Comparison of ENCODE assay signal across 8 cellular contexts in genomic region chr19:8321067-8321759, GRCh38. TPM values are rescaled to one million over a fixed set of nuclear protein-coding genes. Genes with fewer than 3 reads are reported as not detected.
DNase-seq lines count a peak whose midpoint lies in the region; ATAC-seq, FAIRE-seq and TF ChIP-seq lines count a peak whose summit lies in the region.

Gene NDUFA7, minus strand, starts transcription at chr19:8321375. Its CDS starts 17 bp downstream, at chr19:8321358.
Gene RPS28, plus strand, starts transcription at chr19:8321496. Its CDS starts 35 bp downstream, at chr19:8321531.

- peaks cover 58% of the 10 kb centered on the region for H3K36me3 ChIP-seq in DOHH2 (ENCODE audit: control insufficient read depth, low read length)
- H3K36me3 ChIP-seq in Karpas-422 (ENCODE audit: insufficient read depth, low read length) = peaks cover 19% of the 10 kb centered on the region

- H3K4me2 ChIP-seq in DOHH2 (ENCODE audit: low read length) (peak within 1 kb of the TSS; percentile 84), Karpas-422 (ENCODE audit: low read depth, low read length, poor library complexity, severe bottlenecking) (peak within 1 kb of the TSS; percentile 94)

- peak; percentile 83 for ATAC-seq in GM21825 (IDR thresholded peaks at IDR 0.05; ENCODE audit: unreplicated experiment)
- peak; percentile 93 to 94 for ATAC-seq in activated T-cell treated with anti-CD3 and anti-CD28 coated beads, Interleukin-2, amount 50 U/mL, for 72 hours (replicated peaks in 1 of 2)
- peak; percentile 93 for ATAC-seq in esophagus mucosa

- peaks cover 7 to 16% of the 10 kb centered on the region in 2 donors for H3K36me3 Mint-ChIP-seq in activated T-cell treated with anti-CD3 and anti-CD28 coated beads, Interleukin-2, amount 50 U/mL, for 72 hours (ENCODE audit: insufficient read depth in 2 of 2)

- peak; percentile 23 for TF ChIP-seq CTCF in DOHH2 (IDR thresholded peaks at IDR 0.05; ENCODE audit: low read depth, low read length, poor library complexity, severe bottlenecking)

- peak within 1 kb of the TSS; percentile 98 to 100 for H3K4me3 Mint-ChIP-seq in activated T-cell treated with anti-CD3 and anti-CD28 coated beads, Interleukin-2, amount 50 U/mL, for 72 hours

- H3K27me3 Mint-ChIP-seq in activated T-cell treated with anti-CD3 and anti-CD28 coated beads, Interleukin-2, amount 50 U/mL, for 72 hours (ENCODE audit: low read depth) = no peaks in the 10 kb centered on the region

- peak within 1 kb of the TSS; percentile 92 for H3K4me3 ChIP-seq in DOHH2 (ENCODE audit: low read length)
- peak within 1 kb of the TSS; percentile 98 for H3K4me3 ChIP-seq in Karpas-422 (ENCODE audit: low read length)

- H3K27me3 ChIP-seq in DOHH2 (ENCODE audit: control insufficient read depth, low read length) = no peaks in the 10 kb centered on the region
- no peaks in the 10 kb centered on the region for H3K27me3 ChIP-seq in Karpas-422 (ENCODE audit: low read length)

- H3K9ac ChIP-seq in Karpas-422 (ENCODE audit: low read length) = peak within 1 kb of the TSS; percentile 97

- peaks cover 26% of the 10 kb centered on the region for H3K4me1 Mint-ChIP-seq in activated T-cell treated with anti-CD3 and anti-CD28 coated beads, Interleukin-2, amount 50 U/mL, for 72 hours (ENCODE audit: low read depth)

- H3K4me1 ChIP-seq in DOHH2 (ENCODE audit: control insufficient read depth, low read length) = peaks cover 73% of the 10 kb centered on the region
- H3K4me1 ChIP-seq in Karpas-422 (ENCODE audit: low read length) = peaks cover 40% of the 10 kb centered on the region

- H2AFZ ChIP-seq in Karpas-422 (ENCODE audit: low read length) = peak within 1 kb of the TSS; percentile 17; the same call in 1 of the 2 replicates

- H4K20me1 ChIP-seq in DOHH2 (ENCODE audit: control insufficient read depth, insufficient read depth, low read depth, low read length) = peaks cover 23% of the 10 kb centered on the region
- peaks cover 19% of the 10 kb centered on the region for H4K20me1 ChIP-seq in Karpas-422 (ENCODE audit: insufficient read depth, low read depth, low read length)

- H3K27ac ChIP-seq in DOHH2 (ENCODE audit: low read depth, low read length) = peak within 1 kb of the TSS; percentile 67
- peak within 1 kb of the TSS; percentile 32; the same call in 1 of the 2 replicates for H3K27ac ChIP-seq in Karpas-422 (ENCODE audit: low read length)

- H3K9me3 Mint-ChIP-seq in activated T-cell treated with anti-CD3 and anti-CD28 coated beads, Interleukin-2, amount 50 U/mL, for 72 hours = no peaks in the 10 kb centered on the region

- H3K9me2 ChIP-seq in DOHH2 (replicated peaks; ENCODE audit: control insufficient read depth, low read length) (no peaks in the 10 kb centered on the region), Karpas-422 (replicated peaks; ENCODE audit: insufficient read depth, low read length) (no peaks in the 10 kb centered on the region)

- peak within 1 kb of the TSS; percentile 98 for H3K27ac Mint-ChIP-seq in activated T-cell treated with anti-CD3 and anti-CD28 coated beads, Interleukin-2, amount 50 U/mL, for 72 hours

- FAIRE-seq in RCC 7860 (lab: Jason Lieb, UNC) = peak; percentile 46

- no peaks in the 10 kb centered on the region for H3K9me3 ChIP-seq in DOHH2 (ENCODE audit: control insufficient read depth, insufficient read depth, low read length)
- H3K9me3 ChIP-seq in Karpas-422 (ENCODE audit: low read length) = no peaks in the 10 kb centered on the region

- H3K79me2 ChIP-seq in DOHH2 (ENCODE audit: control insufficient read depth, low read length) (peaks cover 67% of the 10 kb centered on the region), Karpas-422 (ENCODE audit: low read length) (peaks cover 42% of the 10 kb centered on the region)

- H3F3A ChIP-seq in DOHH2 (ENCODE audit: control insufficient read depth, insufficient read depth) = peaks cover 42% of the 10 kb centered on the region

- DNase-seq in Karpas-422 (peak; percentile 99), RCC 7860 (ENCODE audit: low spot score) (peak; percentile 92), myocyte (ENCODE audit: low read depth) (peak; percentile 95)
- DNase-seq in activated T-cell treated with anti-CD3 and anti-CD28 coated beads, Interleukin-2, amount 50 U/mL, for 72 hours = peak; percentile 97 to 98
- peak; percentile 94 to 95 for DNase-seq in stimulated activated CD8-positive, alpha-beta memory T cell treated with anti-CD3 and anti-CD28 coated beads, Interleukin-7, amount 100 ng/mL, for 4 hours (ENCODE audit: low read depth in 2 of 2)

RNA-seq across cellular contexts. Expression of gene NDUFA7, which starts in this region (rescaled TPM):
- total RNA-seq in Karpas-422 (2014; rRNA removed; shearing (Covaris generic); ENCODE audit: low replicate concordance) = 85.1 and 94.9 TPM in 2 replicates
- 10 to 100 TPM; 59.4 to 62.5 TPM for total RNA-seq in activated T-cell treated with anti-CD3 and anti-CD28 coated beads, Interleukin-2, amount 50 U/mL, for 72 hours
- 52.2 TPM for total RNA-seq in esophagus mucosa
- 42.5 and 60.6 TPM in 2 replicates for total RNA-seq in myocyte
- 149 TPM for polyA plus RNA-seq in myocyte (2012)

RNA-seq across cellular contexts. Expression of gene RPS28, which starts in this region (rescaled TPM):
- total RNA-seq in Karpas-422 (2014; rRNA removed; shearing (Covaris generic); ENCODE audit: low replicate concordance) = 1,155 and 2,638 TPM in 2 replicates
- total RNA-seq in activated T-cell treated with anti-CD3 and anti-CD28 coated beads, Interleukin-2, amount 50 U/mL, for 72 hours = 1,000 to 10,000 TPM; 2,463 to 2,605 TPM
- total RNA-seq in esophagus mucosa = 1,802 TPM
- 184 and 191 TPM in 2 replicates for total RNA-seq in myocyte
- polyA plus RNA-seq in myocyte (2012) = 1,008 TPM

Comparison
In these comparisons a context has a peak if more than half of its experiments do, and no peak if none do; other contexts are left out.
1. Peak in every context shown above with its lines: DNase-seq, ATAC-seq, H3K4me3 ChIP-seq and H3K27ac ChIP-seq.